In genomic region chr10:47424231-47424630, GRCh38 we compare ENCODE assay signal across 35 cellular contexts. TPM values are rescaled to one million over a fixed set of nuclear protein-coding genes. Genes with fewer than 3 reads are reported as not detected.
"Had no signal": no experiment of that assay in that cellular context is flagged by ENCODE, and none has a peak within 500 bp of the region (broad histone marks: within the 10 kb centered on the region; RNA-seq: fewer than 3 reads in every experiment).

No MANE protein-coding gene starts in this region.

- H3K4me3 Mint-ChIP-seq: activated B cell treated with CpG ODN at 0.5 μM for 24 hours; activated CD8-positive, alpha-beta T cell treated with anti-CD3 and anti-CD28 coated beads for 36 hours; activated naive CD8-positive, alpha-beta T cell; activated T-cell treated with anti-CD3 and anti-CD28 coated beads, Interleukin-2, amount 50 U/mL, for 4 hours; activated T-helper 17 cell treated with anti-CD3 and anti-CD28 coated beads, Interleukin-2, amount 50 U/mL, for 72 hours; central memory CD8-positive, alpha-beta T cell; dendritic cell treated with granulocyte-macrophage colony-stimulating factor and Interleukin-4, amounts not matched to agents 40 ng/mL and 50 ng/mL, for 4 days; T-cell; T-helper 1 cell treated with Interleukin-12 subunit alpha and Interleukin-12 subunit beta and Interleukin-4 antibody, amounts not matched to agents 30 μg/mL and 1 μg/mL, for 36 hours had no signal

- ATAC-seq: activated CD4-positive, CD25-positive, alpha-beta regulatory T cell treated with anti-CD3 and anti-CD28 coated beads, Interleukin-2, amount 50 U/mL, for 24 hours; activated CD8-positive, alpha-beta T cell treated with anti-CD3 and anti-CD28 coated beads for 36 hours; activated T-cell treated with anti-CD3 and anti-CD28 coated beads, Interleukin-2, amount 50 U/mL, for 4 hours; activated T-helper 17 cell treated with anti-CD3 and anti-CD28 coated beads, Interleukin-2, amount 50 U/mL, for 72 hours; gastroesophageal sphincter; T-cell had no signal

- H3K9me3 ChIP-seq: esophagus squamous epithelium, gastroesophageal sphincter had no signal

- H3K4me3 ChIP-seq: coronary artery, dorsolateral prefrontal cortex, esophagus squamous epithelium, gastroesophageal sphincter had no signal

- H3K27ac Mint-ChIP-seq: activated B cell treated with CpG ODN at 0.5 μM for 24 hours; activated CD8-positive, alpha-beta T cell treated with anti-CD3 and anti-CD28 coated beads for 36 hours; activated naive CD8-positive, alpha-beta T cell; activated T-helper 17 cell treated with anti-CD3 and anti-CD28 coated beads, Interleukin-2, amount 50 U/mL, for 72 hours; dendritic cell treated with granulocyte-macrophage colony-stimulating factor and Interleukin-4, amounts not matched to agents 40 ng/mL and 50 ng/mL, for 4 days; T-cell; T-helper 1 cell treated with Interleukin-12 subunit alpha and Interleukin-12 subunit beta and Interleukin-4 antibody, amounts not matched to agents 30 μg/mL and 1 μg/mL, for 36 hours had no signal

- H3K4me1 Mint-ChIP-seq: activated B cell treated with CpG ODN at 0.5 μM for 24 hours; activated T-helper 17 cell treated with anti-CD3 and anti-CD28 coated beads, Interleukin-2, amount 50 U/mL, for 72 hours; central memory CD8-positive, alpha-beta T cell; T-cell had no signal

- H3K27me3 ChIP-seq: brain microvascular endothelial cell, dorsolateral prefrontal cortex, esophagus squamous epithelium, gastroesophageal sphincter had no signal

- H3K36me3 Mint-ChIP-seq: activated naive CD8-positive, alpha-beta T cell; T-cell had no signal

- H3K27ac ChIP-seq: brain microvascular endothelial cell, coronary artery, dorsolateral prefrontal cortex, esophagus squamous epithelium, gastroesophageal sphincter, WERI-Rb-1 had no signal

- H3K9me3 Mint-ChIP-seq: activated CD8-positive, alpha-beta T cell treated with anti-CD3 and anti-CD28 coated beads for 36 hours; activated T-cell treated with anti-CD3 and anti-CD28 coated beads, Interleukin-2, amount 50 U/mL, for 4 hours; activated T-helper 17 cell treated with anti-CD3 and anti-CD28 coated beads, Interleukin-2, amount 50 U/mL, for 72 hours; central memory CD8-positive, alpha-beta T cell; dendritic cell treated with granulocyte-macrophage colony-stimulating factor and Interleukin-4, amounts not matched to agents 40 ng/mL and 50 ng/mL, for 4 days; T-cell; T-helper 1 cell treated with Interleukin-12 subunit alpha and Interleukin-12 subunit beta and Interleukin-4 antibody, amounts not matched to agents 30 μg/mL and 1 μg/mL, for 36 hours had no signal

- H3K4me1 ChIP-seq: esophagus squamous epithelium, gastroesophageal sphincter had no signal

- DNase-seq: activated B cell treated with CpG ODN at 0.5 μM for 24 hours; activated CD4-positive, alpha-beta T cell treated with anti-CD3 and anti-CD28 coated beads for 48 hours; activated CD4-positive, alpha-beta T cell treated with anti-CD3 and anti-CD28 coated beads, Interleukin-2, amount 50 U/mL, for 1 hour; activated CD4-positive, alpha-beta T cell treated with anti-CD3 and anti-CD28 coated beads, Interleukin-2, amount 50 U/mL, for 48 hours; activated CD8-positive, alpha-beta T cell treated with anti-CD3 and anti-CD28 coated beads for 36 hours; activated effector memory CD4-positive, alpha-beta T cell treated with Interleukin-2 at 50 U/mL for 16 hours; activated gamma-delta T cell treated with Interleukin-2 at 50 U/mL for 16 hours; activated naive CD4-positive, alpha-beta T cell treated with anti-CD3 and anti-CD28 coated beads, Interleukin-2, amount 50 U/mL, for 16 hours; activated naive CD4-positive, alpha-beta T cell treated with Interleukin-2 at 50 U/mL for 16 hours; activated T-cell treated with anti-CD3 and anti-CD28 coated beads, Interleukin-2, amount 50 U/mL, for 4 hours; amniotic stem cell; anterior cingulate cortex; brain microvascular endothelial cell; effector memory CD4-positive, alpha-beta T cell; erythroblast; esophagus squamous epithelium; foreskin melanocyte; SW 1271; T-cell; T1000; WERI-Rb-1 had no signal

- H3K27me3 Mint-ChIP-seq: activated CD8-positive, alpha-beta T cell treated with anti-CD3 and anti-CD28 coated beads for 36 hours; activated naive CD8-positive, alpha-beta T cell; activated T-helper 17 cell treated with anti-CD3 and anti-CD28 coated beads, Interleukin-2, amount 50 U/mL, for 72 hours; T-cell had no signal

- H3K36me3 ChIP-seq: brain microvascular endothelial cell, esophagus squamous epithelium, gastroesophageal sphincter, WERI-Rb-1 had no signal

RNA-seq across cellular contexts. Expression of gene ZNF488, which starts 40.1 kb away (rescaled TPM):
- total RNA-seq: activated B cell treated with CpG ODN at 0.5 μM for 24 hours, fibroblast of lung, glomerular endothelial cell, T-cell had no signal

RNA-seq across cellular contexts. Expression of gene ANXA8, which starts 59.7 kb away (rescaled TPM):
- total RNA-seq: activated B cell treated with CpG ODN at 0.5 μM for 24 hours; activated CD8-positive, alpha-beta memory T cell treated with anti-CD3 and anti-CD28 coated beads for 36 hours; activated CD8-positive, alpha-beta T cell treated with anti-CD3 and anti-CD28 coated beads for 36 hours; activated T-cell treated with anti-CD3 and anti-CD28 coated beads, Interleukin-2, amount 50 U/mL, for 4 hours; activated T-helper 17 cell treated with anti-CD3 and anti-CD28 coated beads, Interleukin-2, amount 50 U/mL, for 72 hours; cardiac septum; cerebellum; fibroblast of lung; T-cell had no signal
